Comparison of ENCODE assay signal across 13 cellular contexts in genomic region chr17:80123791-80124190, GRCh38. TPM values are rescaled to one million over a fixed set of nuclear protein-coding genes. Genes with fewer than 3 reads are reported as not detected.
A peak's percentile ranks its signal among the peaks of the same experiment; 100 is the strongest.
DNase-seq lines count a peak whose midpoint lies in the region; ATAC-seq and TF ChIP-seq lines count a peak whose summit lies in the region.
"Had no signal": no experiment of that assay in that cellular context is flagged by ENCODE, and none has a peak within 500 bp of the region (broad histone marks: within the 10 kb centered on the region; RNA-seq: fewer than 3 reads in every experiment).

No MANE protein-coding gene starts in this region.

- H3F3A ChIP-seq in PC-3 (ENCODE audit: low read length, unreplicated experiment): no peaks in the 10 kb centered on the region

- H3K27ac ChIP-seq in PC-3 (ENCODE audit: low read length) (no peak overlapping the region), epithelial cell of prostate (peak overlapping the region; percentile 72), osteoblast (ENCODE audit: low read depth, low read length) (no peak overlapping the region), right atrium auricular region (no peak overlapping the region)
- H3K27ac ChIP-seq: neutrophil had no signal

- H3K4me1 ChIP-seq in PC-3 (ENCODE audit: insufficient read depth, low read length): peaks cover 6% of the 10 kb centered on the region; the same call in 1 of the 2 replicates
- peaks cover 6% of the 10 kb centered on the region for H3K4me1 ChIP-seq in osteoblast (ENCODE audit: insufficient read depth, low read length)
- no peaks in the 10 kb centered on the region for H3K4me1 ChIP-seq in right atrium auricular region

- H2AFZ ChIP-seq in PC-3 (ENCODE audit: low read length) (no peak overlapping the region), osteoblast (ENCODE audit: low read length) (no peak overlapping the region)

- intact Hi-C loops in PC-3 (cut with micrococcal nuclease): no loop called here

- no peaks in the 10 kb centered on the region for H3K79me2 ChIP-seq in PC-3 (ENCODE audit: low read length)
- no peaks in the 10 kb centered on the region for H3K79me2 ChIP-seq in osteoblast (ENCODE audit: insufficient read depth, low read length)

- H3K4me2 ChIP-seq in PC-3 (ENCODE audit: low read length) (no peak overlapping the region), osteoblast (ENCODE audit: insufficient read depth, low read length) (no peak overlapping the region)

- TF ChIP-seq CTCF in PC-3 (conservative IDR thresholded peaks at IDR 0.05; ENCODE audit: low read depth, low read length) (no peak), osteoblast (IDR thresholded peaks at IDR 0.05; ENCODE audit: extremely low read depth, low read depth, low read length) (no peak), right atrium auricular region (IDR thresholded peaks at IDR 0.05) (no peak)

- peak; percentile 93 for ATAC-seq in PC-3
- no peak for ATAC-seq in GM18502 (IDR thresholded peaks at IDR 0.05; ENCODE audit: poor library complexity, unreplicated experiment)

- no peaks in the 10 kb centered on the region for H4K20me1 ChIP-seq in PC-3 (ENCODE audit: low read length)
- no peaks in the 10 kb centered on the region for H4K20me1 ChIP-seq in osteoblast (ENCODE audit: insufficient read depth, low read length)

- no peak overlapping the region for H3K4me3 ChIP-seq in PC-3 (ENCODE audit: low read length)
- no peak overlapping the region for H3K4me3 ChIP-seq in osteoblast (ENCODE audit: insufficient read depth, low read length)
- no peak overlapping the region for H3K4me3 ChIP-seq in right atrium auricular region

- no peaks in the 10 kb centered on the region for H3K27me3 ChIP-seq in PC-3 (ENCODE audit: low read length)
- H3K27me3 ChIP-seq in osteoblast (ENCODE audit: insufficient read depth, low read length): peaks cover 7% of the 10 kb centered on the region
- no peaks in the 10 kb centered on the region for H3K27me3 ChIP-seq in right atrium auricular region

- POLR2A ChIA-PET in PC-3 (lab: Charles Lee; ENCODE audit: unreplicated experiment): interaction anchor here (0.5 kb wide), 1 partner anchor 20 kb away, joined by 3 read pairs; no protein-coding TSS in a partner anchor

- H3K9me2 ChIP-seq in PC-3 (replicated peaks; ENCODE audit: low read length): no peaks in the 10 kb centered on the region

- no peak overlapping the region for H3K9ac ChIP-seq in PC-3 (ENCODE audit: low read length)

- CTCF ChIA-PET in PC-3 (lab: Charles Lee): interaction anchor here (1.5 kb wide), 1 partner anchor 22 kb away, joined by 6 read pairs; the partner anchor contains the start of gene GAA

- no peaks in the 10 kb centered on the region for H3K36me3 ChIP-seq in PC-3 (ENCODE audit: low read depth, low read length)
- no peaks in the 10 kb centered on the region for H3K36me3 ChIP-seq in osteoblast (ENCODE audit: insufficient read depth, low read length)
- H3K36me3 ChIP-seq in right atrium auricular region: peaks cover 4% of the 10 kb centered on the region

- DNase-seq in EH (ENCODE audit: low read depth) (peak; percentile 21), PC-3 (peak; percentile 84), epithelial cell of prostate (ENCODE audit: low read depth, low spot score) (peak; percentile 27), osteoblast (ENCODE audit: insufficient read length, low spot score, missing footprints) (peak; percentile 69), foreskin melanocyte (no peak), right atrium auricular region (ENCODE audit: low spot score) (no peak), NCI-H2107 (lab: John Stamatoyannopoulos, UW) (no peak)
- DNase-seq: activated naive CD4-positive, alpha-beta T cell; NCI-H187; SW 1271 had no signal

- no TSS peak for BruUV-seq in PC-3 (replicated peaks; lab: Mats Ljungman, UMichigan)

- H3K9me3 ChIP-seq in PC-3 (ENCODE audit: low read length): no peaks in the 10 kb centered on the region
- no peaks in the 10 kb centered on the region for H3K9me3 ChIP-seq in osteoblast (ENCODE audit: low read depth, low read length)
- H3K9me3 ChIP-seq in right atrium auricular region: no peaks in the 10 kb centered on the region
- H3K9me3 ChIP-seq: neutrophil had no signal

RNA-seq across cellular contexts. Expression of gene GAA, which starts 22.4 kb away (rescaled TPM):
- total RNA-seq in PC-3 (2014; rRNA removed): 76.2 and 126 TPM in 2 replicates
- total RNA-seq in osteoblast: 76.7 and 91.3 TPM in 2 replicates
- total RNA-seq in right atrium auricular region: 10 to 100 TPM; 54.8 to 99.1 TPM

RNA-seq across cellular contexts. Expression of gene EIF4A3, which starts 23.1 kb away (rescaled TPM):
- total RNA-seq in PC-3 (2014; rRNA removed): 167 and 185 TPM in 2 replicates
- 44.5 and 46.3 TPM in 2 replicates for total RNA-seq in osteoblast
- total RNA-seq in right atrium auricular region: 10 to 100 TPM; 24.6 to 31.0 TPM

RNA-seq across cellular contexts. Expression of gene CARD14, which starts 46.0 kb away (rescaled TPM):
- total RNA-seq in PC-3 (2014; rRNA removed) (2.3 and 4.4 TPM in 2 replicates), osteoblast (not detected in 2 replicates), right atrium auricular region (not detected)
- total RNA-seq: HT1080 had no signal

Comparison
In these comparisons a context has a peak if more than half of its experiments do, and no peak if none do; other contexts are left out.
1. DNase-seq: peak in EH (single experiment), PC-3 (single experiment), epithelial cell of prostate (single experiment) and osteoblast (single experiment); none in foreskin melanocyte (single experiment), right atrium auricular region (single experiment) and NCI-H2107 (single experiment).